ENCODE assay signal across 10 cellular contexts in the genomic region with DNA sequence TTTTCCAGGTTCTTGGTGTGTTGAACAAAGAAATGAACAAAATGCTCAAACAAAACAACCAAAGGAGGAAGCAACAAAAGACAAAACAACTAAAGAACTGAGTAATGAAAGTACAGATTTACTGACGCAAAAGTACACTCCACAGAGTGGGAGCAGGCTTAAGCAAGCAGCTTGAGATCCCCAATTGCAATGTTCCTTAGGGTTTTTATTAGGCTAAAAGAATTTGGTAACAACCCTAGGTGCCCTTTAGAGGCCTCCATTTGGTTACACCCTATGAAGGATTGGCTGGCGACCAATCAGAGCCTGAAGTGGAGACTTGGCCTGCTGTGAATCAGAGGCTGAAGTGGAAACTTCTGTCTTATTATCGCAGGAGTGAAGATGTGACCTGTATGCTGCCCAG.
"Had no signal": no experiment of that assay in that cellular context is flagged by ENCODE, and none has a peak within 500 bp of the region (broad histone marks: within the 10 kb centered on the region; RNA-seq: fewer than 3 reads in every experiment).

No MANE protein-coding gene starts in this region.

- H3K9ac ChIP-seq: GM23248 had no signal

- FAIRE-seq: K562 had no signal

- H3K4me1 ChIP-seq: HAP-1 had no signal

- H3K4me3 ChIP-seq: GM23248, HAP-1, K562 had no signal

- DNase-seq: GM23248, GOT3, H7, HFFc6, IMR-90, KG1 had no signal

- H3K36me3 ChIP-seq: HAP-1 had no signal

- ATAC-seq: HCT116, K562 had no signal

- H3K9me3 ChIP-seq: HAP-1 had no signal

- H3K27ac ChIP-seq: GM23248, HL-60 had no signal
